Comparison of ENCODE assay signal across 25 cellular contexts in the genomic region with DNA sequence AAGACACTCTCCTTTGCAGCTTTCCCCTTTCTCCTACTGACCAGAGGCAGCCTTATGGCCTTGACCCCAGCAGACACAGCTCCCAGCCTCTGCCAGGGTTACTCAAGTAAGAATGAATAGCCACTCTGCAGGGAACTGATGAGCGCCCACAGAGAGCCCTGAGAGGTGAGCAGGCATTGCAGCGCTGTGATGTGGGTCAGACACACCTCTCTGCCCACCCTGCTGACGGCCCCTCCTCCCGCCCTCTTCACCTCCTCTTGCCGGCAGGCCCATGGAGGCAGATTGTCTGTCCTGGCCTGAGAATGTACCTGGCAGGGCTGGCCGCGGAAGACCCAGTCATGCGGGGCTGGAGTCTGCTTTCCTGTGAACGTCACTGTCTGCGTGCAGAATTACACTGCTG.
"Had no signal": no experiment of that assay in that cellular context is flagged by ENCODE, and none has a peak within 500 bp of the region (broad histone marks: within the 10 kb centered on the region; RNA-seq: fewer than 3 reads in every experiment).

No MANE protein-coding gene starts in this region.

- H3K4me3 ChIP-seq: ascending aorta, body of pancreas had no signal

- H3K4me3 Mint-ChIP-seq: activated CD4-positive, alpha-beta memory T cell treated with anti-CD3 and anti-CD28 coated beads for 36 hours; activated CD4-positive, alpha-beta T cell treated with anti-CD3 and anti-CD28 coated beads, Interleukin-2, amount 10 ng/mL, durations not matched to agents 7 days and 5 days; activated naive CD8-positive, alpha-beta T cell treated with anti-CD3 and anti-CD28 coated beads, Interleukin-2, amount 50 U/mL, for 24 hours; activated T-cell treated with anti-CD3 and anti-CD28 coated beads, Interleukin-2, amount 50 U/mL, for 4 hours; T-helper 17 cell had no signal

- H3K27me3 ChIP-seq: ascending aorta, body of pancreas had no signal

- H3K4me1 ChIP-seq: ascending aorta, body of pancreas had no signal

- H3K27ac ChIP-seq: ascending aorta, body of pancreas had no signal

- H3K36me3 Mint-ChIP-seq: activated CD4-positive, alpha-beta memory T cell treated with anti-CD3 and anti-CD28 coated beads for 36 hours; activated naive CD4-positive, alpha-beta T cell treated with anti-CD3 and anti-CD28 coated beads, Interleukin-2, amount 50 U/mL, for 72 hours had no signal

- H3K9me3 ChIP-seq: ascending aorta, body of pancreas had no signal

- H3K9me3 Mint-ChIP-seq: activated CD4-positive, alpha-beta memory T cell treated with anti-CD3 and anti-CD28 coated beads for 36 hours; activated CD4-positive, alpha-beta T cell treated with anti-CD3 and anti-CD28 coated beads, Interleukin-2, amount 10 ng/mL, durations not matched to agents 7 days and 5 days; activated T-cell treated with anti-CD3 and anti-CD28 coated beads, Interleukin-2, amount 50 U/mL, for 4 hours had no signal

- FAIRE-seq: bronchial epithelial cell, RCC 7860 had no signal

- H3K4me1 Mint-ChIP-seq: activated CD4-positive, alpha-beta T cell treated with anti-CD3 and anti-CD28 coated beads, Interleukin-2, amount 10 ng/mL, durations not matched to agents 7 days and 5 days; activated naive CD8-positive, alpha-beta T cell treated with anti-CD3 and anti-CD28 coated beads, Interleukin-2, amount 50 U/mL, for 24 hours; T-helper 17 cell had no signal

- H3K36me3 ChIP-seq: ascending aorta had no signal

- ATAC-seq: activated naive CD4-positive, alpha-beta T cell treated with anti-CD3 and anti-CD28 coated beads, Interleukin-2, amount 50 U/mL, for 72 hours; activated naive CD8-positive, alpha-beta T cell treated with anti-CD3 and anti-CD28 coated beads, Interleukin-2, amount 50 U/mL, for 24 hours; activated T-cell treated with anti-CD3 and anti-CD28 coated beads, Interleukin-2, amount 50 U/mL, for 4 hours; body of pancreas; PC-3; T-helper 17 cell had no signal

- H3K27ac Mint-ChIP-seq: activated CD4-positive, alpha-beta memory T cell treated with anti-CD3 and anti-CD28 coated beads for 36 hours; activated CD4-positive, alpha-beta T cell treated with anti-CD3 and anti-CD28 coated beads, Interleukin-2, amount 10 ng/mL, durations not matched to agents 7 days and 5 days; activated naive CD4-positive, alpha-beta T cell treated with anti-CD3 and anti-CD28 coated beads, Interleukin-2, amount 50 U/mL, for 72 hours; activated naive CD8-positive, alpha-beta T cell treated with anti-CD3 and anti-CD28 coated beads, Interleukin-2, amount 50 U/mL, for 24 hours; T-helper 17 cell had no signal

- H3K27me3 Mint-ChIP-seq: activated CD4-positive, alpha-beta memory T cell treated with anti-CD3 and anti-CD28 coated beads for 36 hours; activated CD4-positive, alpha-beta T cell treated with anti-CD3 and anti-CD28 coated beads, Interleukin-2, amount 10 ng/mL, durations not matched to agents 7 days and 5 days; T-helper 17 cell had no signal

- DNase-seq: activated CD4-positive, alpha-beta memory T cell treated with anti-CD3 and anti-CD28 coated beads for 36 hours; activated CD4-positive, alpha-beta T cell treated with anti-CD3 and anti-CD28 coated beads, Interleukin-2, amount 10 ng/mL, durations not matched to agents 7 days and 5 days; activated CD4-positive, CD25-positive, alpha-beta regulatory T cell; activated CD8-positive, alpha-beta memory T cell treated with anti-CD3 and anti-CD28 coated beads for 24 hours; activated effector memory CD4-positive, alpha-beta T cell treated with anti-CD3 and anti-CD28 coated beads, Interleukin-2, amount 50 U/mL, for 16 hours; activated naive CD4-positive, alpha-beta T cell treated with Interleukin-2 at 50 U/mL for 16 hours; activated naive CD8-positive, alpha-beta T cell treated with anti-CD3 and anti-CD28 coated beads, Interleukin-2, amount 50 U/mL, for 24 hours; activated T-cell treated with anti-CD3 and anti-CD28 coated beads, Interleukin-2, amount 50 U/mL, for 4 hours; amniotic stem cell; body of pancreas; central memory CD4-positive, alpha-beta T cell; Karpas-422; NCI-H1105 treated with DMSO at 0.1 percent for 48 hours; NCI-H1436 treated with DMSO at 0.1 percent for 48 hours; NCI-H187 treated with DMSO at 0.1 percent for 48 hours; NCI-H2081 treated with DMSO at 0.1 percent for 48 hours; NCI-H446; PC-3; SIG-M5; T-helper 17 cell; T-helper 9 cell had no signal
